In the genomic region with DNA sequence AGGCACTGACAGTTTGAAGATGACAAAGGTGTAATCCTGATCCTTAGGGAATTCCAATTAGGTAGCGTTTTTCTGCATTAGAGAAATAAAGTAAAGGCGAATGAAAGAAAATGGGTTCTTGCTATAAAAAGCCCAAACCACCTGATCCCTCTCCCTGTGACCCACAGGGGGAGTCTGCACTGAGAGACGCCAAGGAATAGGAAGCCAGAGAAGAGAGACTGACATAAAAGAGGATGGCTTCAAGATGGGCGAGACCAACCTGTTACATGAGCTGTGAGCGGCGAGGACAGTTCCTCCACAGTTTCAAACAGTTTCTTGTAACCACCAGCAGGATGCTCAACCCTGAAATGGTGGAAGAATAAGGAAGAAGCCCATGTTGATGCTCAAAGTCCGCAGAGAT, we compare ENCODE assay signal across 31 cellular contexts. TPM values are rescaled to one million over a fixed set of nuclear protein-coding genes. Genes with fewer than 3 reads are reported as not detected.
"Had no signal": no experiment of that assay in that cellular context is flagged by ENCODE, and none has a peak within 500 bp of the region (broad histone marks: within the 10 kb centered on the region; RNA-seq: fewer than 3 reads in every experiment).

No MANE protein-coding gene starts in this region.

- H3K4me3 ChIP-seq: body of pancreas, coronary artery, dorsolateral prefrontal cortex, gastroesophageal sphincter, hepatocyte, lower lobe of right lung, ovary, skin epidermis, testis, transverse colon had no signal

- H3K27ac Mint-ChIP-seq: activated naive CD8-positive, alpha-beta T cell; natural killer cell treated with Interleukin-12 subunit alpha and Interleukin-12 subunit beta and Interleukin-15 and Interleukin-18, amount 100 ng/mL, for 72 hours; progenitor cell of endocrine pancreas; T-helper 2 cell treated with Interferon-gamma antibody and Interleukin-4, amounts not matched to agents 5 μg/mL and 100 μg/mL, for 36 hours had no signal

- ATAC-seq: body of pancreas; gastroesophageal sphincter; lower lobe of right lung; natural killer cell treated with Interleukin-12 subunit alpha and Interleukin-12 subunit beta and Interleukin-15 and Interleukin-18, amount 100 ng/mL, for 72 hours; sciatic nerve; stimulated activated naive CD8-positive, alpha-beta T cell treated with anti-CD3 and anti-CD28 coated beads, Interleukin-15, Interleukin-2, amounts not matched to agents 100 U/mL and 50 U/mL, for 24 hours had no signal

- H3K36me3 ChIP-seq: gastroesophageal sphincter, lower lobe of right lung, ovary, transverse colon had no signal

- H2AFZ ChIP-seq: hepatocyte had no signal

- H3K36me3 Mint-ChIP-seq: activated naive CD8-positive, alpha-beta T cell; natural killer cell treated with Interleukin-12 subunit alpha and Interleukin-12 subunit beta and Interleukin-15 and Interleukin-18, amount 100 ng/mL, for 72 hours had no signal

- DNase-seq: activated CD4-positive, alpha-beta T cell treated with anti-CD3 and anti-CD28 coated beads for 4 hours; activated CD4-positive, alpha-beta T cell treated with anti-CD3 and anti-CD28 coated beads, Interleukin-2, amount 50 U/mL, for 48 hours; activated CD8-positive, alpha-beta memory T cell treated with anti-CD3 and anti-CD28 coated beads for 24 hours; activated effector memory CD4-positive, alpha-beta T cell treated with Interleukin-2 at 50 U/mL for 16 hours; activated naive CD4-positive, alpha-beta T cell treated with Interleukin-2 at 50 U/mL for 16 hours; anterior cingulate cortex; body of pancreas; dorsolateral prefrontal cortex; effector memory CD4-positive, alpha-beta T cell; lower lobe of right lung; mesenchymal stem cell; ovary; stimulated activated CD4-positive, alpha-beta T cell treated with anti-CD3 and anti-CD28 coated beads, Interleukin-12 subunit alpha, Interleukin-12 subunit beta, amount 100 ng/mL, for 4 hours; stimulated activated CD4-positive, alpha-beta T cell treated with anti-CD3 and anti-CD28 coated beads, Interleukin-4, amount 100 ng/mL, for 1 hour; stimulated activated naive CD8-positive, alpha-beta T cell treated with anti-CD3 and anti-CD28 coated beads, Interleukin-15, Interleukin-2, amounts not matched to agents 100 U/mL and 50 U/mL, for 24 hours; testis; transverse colon had no signal

- H3K4me1 ChIP-seq: body of pancreas, gastroesophageal sphincter, lower lobe of right lung, testis, transverse colon had no signal

- H3K27me3 ChIP-seq: body of pancreas, gastroesophageal sphincter, hepatocyte, ovary, testis, transverse colon had no signal

- H3K4me3 Mint-ChIP-seq: activated naive CD8-positive, alpha-beta T cell; natural killer cell treated with Interleukin-12 subunit alpha and Interleukin-12 subunit beta and Interleukin-15 and Interleukin-18, amount 100 ng/mL, for 72 hours; T-helper 2 cell treated with Interferon-gamma antibody and Interleukin-4, amounts not matched to agents 5 μg/mL and 100 μg/mL, for 36 hours had no signal

- H3K9me3 Mint-ChIP-seq: natural killer cell treated with Interleukin-12 subunit alpha and Interleukin-12 subunit beta and Interleukin-15 and Interleukin-18, amount 100 ng/mL, for 72 hours; T-helper 2 cell treated with Interferon-gamma antibody and Interleukin-4, amounts not matched to agents 5 μg/mL and 100 μg/mL, for 36 hours had no signal

- H3K27ac ChIP-seq: body of pancreas, coronary artery, dorsolateral prefrontal cortex, gastroesophageal sphincter, hepatocyte, lower lobe of right lung, ovary, skin epidermis, testis, transverse colon had no signal

- H3K9me3 ChIP-seq: body of pancreas, gastroesophageal sphincter, lower lobe of right lung, ovary, testis, transverse colon had no signal

- H3K79me2 ChIP-seq: hepatocyte had no signal

- H3K4me2 ChIP-seq: hepatocyte had no signal

RNA-seq across cellular contexts. Expression of gene RPE65, which starts 1.4 kb away (rescaled TPM):
- total RNA-seq: body of pancreas; fibroblast of lung; fibroblast of villous mesenchyme; gastroesophageal sphincter; kidney epithelial cell; lower lobe of right lung; natural killer cell treated with Interleukin-12 subunit alpha and Interleukin-12 subunit beta and Interleukin-15 and Interleukin-18, amount 100 ng/mL, for 72 hours; progenitor cell of endocrine pancreas; renal cortical epithelial cell; sciatic nerve; transverse colon had no signal
- polyA plus RNA-seq: adipose tissue, fibroblast of lung had no signal

RNA-seq across cellular contexts. Expression of gene DEPDC1, which starts 48.5 kb away (rescaled TPM):
- total RNA-seq: body of pancreas had no signal
